In genomic region chr6:132524639-132525038, GRCh38 we compare ENCODE assay signal across 1 cellular context.
TF ChIP-seq lines count a peak whose summit lies in the region.

No MANE protein-coding gene starts in this region.

TF ChIP-seq in K562, 482 proteins besides CTCF, POLR2A, EP300 and RAD21:
- no peak for TF ChIP-seq PBX2 (CRISPR knock-in tag; IDR thresholded peaks at IDR 0.05; ENCODE audit: low read depth)
- peak; percentile 60 for TF ChIP-seq PBX2 (tag; conservative IDR thresholded peaks at IDR 0.05; ENCODE audit: low read depth)
- no peak for TF ChIP-seq NR0B1 (IDR thresholded peaks at IDR 0.05; ENCODE audit: partially characterized antibody)
- no peak for TF ChIP-seq ZNF175 (CRISPR knock-in tag; IDR thresholded peaks at IDR 0.05; ENCODE audit: low read depth)
TF ChIP-seq in K562: peak in this region for 1.
